8 cellular contexts compared by ENCODE assay signal in the genomic region with DNA sequence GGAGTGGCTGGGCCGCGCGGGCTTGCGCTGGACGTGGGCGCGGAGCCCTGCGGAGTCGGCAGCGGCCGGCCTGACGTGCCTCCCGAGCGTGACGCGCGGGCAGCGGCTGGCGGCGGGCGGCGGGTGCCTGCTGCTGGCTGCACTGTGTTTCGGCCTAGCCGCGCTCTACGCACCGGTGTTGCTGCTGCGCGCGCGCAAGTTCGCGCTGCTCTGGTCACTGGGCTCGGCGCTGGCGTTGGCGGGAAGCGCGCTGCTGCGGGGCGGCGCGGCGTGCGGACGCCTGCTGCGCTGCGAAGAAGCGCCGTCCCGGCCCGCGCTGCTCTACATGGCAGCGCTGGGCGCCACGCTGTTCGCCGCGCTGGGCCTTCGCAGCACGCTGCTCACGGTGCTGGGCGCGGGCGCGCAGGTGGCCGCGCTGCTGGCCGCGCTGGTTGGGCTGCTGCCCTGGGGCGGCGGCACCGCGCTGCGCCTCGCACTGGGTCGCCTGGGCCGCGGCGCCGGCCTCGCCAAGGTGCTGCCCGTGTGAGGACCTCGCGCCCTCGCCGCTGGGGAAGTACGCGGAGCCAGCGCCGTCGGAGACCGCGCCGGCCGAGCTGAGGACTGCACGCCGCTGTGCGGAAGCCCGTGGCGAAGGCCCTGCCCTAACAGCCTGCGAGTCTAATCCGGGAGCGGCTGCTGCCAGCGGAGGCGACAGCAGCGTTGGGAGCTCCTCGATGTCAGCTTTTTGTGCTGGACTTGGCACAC. TPM values are rescaled to one million over a fixed set of nuclear protein-coding genes. Genes with fewer than 3 reads are reported as not detected.
DNase-seq lines count a peak whose midpoint lies in the region; ATAC-seq, FAIRE-seq and TF ChIP-seq lines count a peak whose summit lies in the region.

No MANE protein-coding gene starts in this region.

- H3K9me3 ChIP-seq in IMR-90 (ENCODE audit: control insufficient read depth, insufficient read depth, low read length): no peaks in the 10 kb centered on the region

- ATAC-seq in GM21576 (IDR thresholded peaks at IDR 0.05; ENCODE audit: unreplicated experiment): peak; percentile 37
- ATAC-seq in IMR-90 (ENCODE audit: low read depth): peak; percentile 71
- ATAC-seq in activated T-helper 17 cell treated with anti-CD3 and anti-CD28 coated beads, Interleukin-2, amount 50 U/mL, for 72 hours (replicated peaks): peak; percentile 68
- ATAC-seq in stimulated activated naive CD8-positive, alpha-beta T cell treated with anti-CD3 and anti-CD28 coated beads, Interleukin-15, amount 100 ng/mL, for 72 hours: peak; percentile 88

- TF ChIP-seq POLR2A in IMR-90 (IDR thresholded peaks at IDR 0.05; ENCODE audit: low read depth, low read length): no peak

- dilution Hi-C loops in IMR-90 (cut with HindIII; ENCODE audit: low sequenced_read_pairs, unreplicated experiment): no loop called here

- peaks cover 15% of the 10 kb centered on the region; the same call in 1 of the 2 replicates for H3K9me1 ChIP-seq in IMR-90 (ENCODE audit: insufficient read depth, low read length)

- H2AFZ ChIP-seq in IMR-90 (replicated peaks; ENCODE audit: low read length, poor library complexity): peak overlapping the region; percentile 99

- TF ChIP-seq CTCF in IMR-90 (conservative IDR thresholded peaks at IDR 0.05; ENCODE audit: low read depth, low read length) (0 out of 2 replicates have a peak, but pooled peaks have one; percentile 17), fibroblast of pulmonary artery (IDR thresholded peaks at IDR 0.05; ENCODE audit: low read length, missing control alignments) (peak; percentile 18), nephron progenitor cell (IDR thresholded peaks at IDR 0.05) (no peak)

- H4K5ac ChIP-seq in IMR-90 (ENCODE audit: low read depth, low read length): peak overlapping the region; percentile 95; the same call in 1 of the 2 replicates

- peak overlapping the region; percentile 85 for H3K4me3 ChIP-seq in IMR-90 (ENCODE audit: insufficient read depth, low read depth, low read length)
- peak overlapping the region; percentile 74 for H3K4me3 ChIP-seq in fibroblast of pulmonary artery (replicated peaks; ENCODE audit: low read depth, low read length)

- TF ChIP-seq RAD21 in IMR-90 (IDR thresholded peaks at IDR 0.05; ENCODE audit: low read length): peak; percentile 39

- H3K14ac ChIP-seq in IMR-90 (replicated peaks; ENCODE audit: low read depth, low read length): peak overlapping the region; percentile 69

- FAIRE-seq in RCC 7860 (lab: Jason Lieb, UNC): no peak

- H3K9me3 Mint-ChIP-seq in activated T-helper 17 cell treated with anti-CD3 and anti-CD28 coated beads, Interleukin-2, amount 50 U/mL, for 72 hours: no peaks in the 10 kb centered on the region
- H3K9me3 Mint-ChIP-seq in nephron progenitor cell: no peaks in the 10 kb centered on the region
- no peaks in the 10 kb centered on the region for H3K9me3 Mint-ChIP-seq in stimulated activated naive CD8-positive, alpha-beta T cell treated with anti-CD3 and anti-CD28 coated beads, Interleukin-15, amount 100 ng/mL, for 72 hours

- no peak overlapping the region for H2BK20ac ChIP-seq in IMR-90 (ENCODE audit: low read depth, low read length)

- H2BK15ac ChIP-seq in IMR-90 (ENCODE audit: low read depth, low read length): no peak overlapping the region

- peak overlapping the region; percentile 93 for H2AK9ac ChIP-seq in IMR-90 (replicated peaks; ENCODE audit: low read depth, low read length, poor library complexity)

- peak overlapping the region; percentile 98 for H3K9ac ChIP-seq in IMR-90 (ENCODE audit: low read depth, low read length)

- peak overlapping the region; percentile 78 for H3K4ac ChIP-seq in IMR-90 (ENCODE audit: low read depth, low read length)

- intact Hi-C loops in IMR-90 (cut with micrococcal nuclease): loop anchor here (1.0 to 10.0 kb wide), 2 partner anchors 158 to 177 kb away; partner anchors contain the start of gene IWS1

- peak overlapping the region; percentile 84 for H3K18ac ChIP-seq in IMR-90 (ENCODE audit: low read depth, low read length)

- peak overlapping the region; percentile 99 for H3K4me2 ChIP-seq in IMR-90 (ENCODE audit: low read depth, low read length)

- peaks cover 14 to 50% of the 10 kb centered on the region in 2 experiments for H3K79me1 ChIP-seq in IMR-90 (ENCODE audit: low read depth in 1 of 2, low read length in 2 of 2)

- H3K36me3 ChIP-seq in IMR-90 (ENCODE audit: control insufficient read depth, insufficient read depth, low read length): peaks cover 13% of the 10 kb centered on the region

- CTCF ChIA-PET in IMR-90 (lab: Yijun Ruan, JAX): interaction anchor here (0.6 kb wide), 1 partner anchor 47 kb away, joined by 3 read pairs; no protein-coding TSS in a partner anchor

- POLR2A ChIA-PET in IMR-90 (lab: Charles Lee; ENCODE audit: unreplicated experiment): interaction anchor here (0.6 kb wide), 1 partner anchor 153 kb away, joined by 6 read pairs; no protein-coding TSS in a partner anchor

- no peak overlapping the region for H2BK120ac ChIP-seq in IMR-90 (ENCODE audit: low read depth, low read length)

- in situ Hi-C loops in IMR-90 (cut with MboI; ENCODE audit: low sequenced_read_pairs): no loop called here

- peaks cover 47% of the 10 kb centered on the region for H3K36me3 Mint-ChIP-seq in activated T-helper 17 cell treated with anti-CD3 and anti-CD28 coated beads, Interleukin-2, amount 50 U/mL, for 72 hours (ENCODE audit: low read depth)
- H3K36me3 Mint-ChIP-seq in nephron progenitor cell (ENCODE audit: low read depth): peaks cover 46% of the 10 kb centered on the region

- peak overlapping the region; percentile 88 for H3K23ac ChIP-seq in IMR-90 (ENCODE audit: low read depth, low read length)

- peak; percentile 49 for DNase-seq in DMS79 treated with DMSO at 0.1 percent for 48 hours (lab: John Stamatoyannopoulos, UW)
- DNase-seq in IMR-90: peak; percentile 66
- DNase-seq in RCC 7860 (ENCODE audit: low spot score): peak; percentile 57
- DNase-seq in fibroblast of pulmonary artery (ENCODE audit: low read depth): peak; percentile 77
- peak; percentile 78 for DNase-seq in nephron progenitor cell
- peak; percentile 84 to 89 for DNase-seq in stimulated activated naive CD8-positive, alpha-beta T cell treated with anti-CD3 and anti-CD28 coated beads, Interleukin-15, amount 100 ng/mL, for 72 hours

- H4K20me1 ChIP-seq in IMR-90 (ENCODE audit: insufficient read depth, low read length): peaks cover 11% of the 10 kb centered on the region; the same call in 1 of the 2 replicates

- H2BK5ac ChIP-seq in IMR-90 (ENCODE audit: low read depth, low read length, poor library complexity, severe bottlenecking): peak overlapping the region; percentile 85

- peak overlapping the region; percentile 80 for H3K27ac ChIP-seq in IMR-90 (ENCODE audit: insufficient read depth, low read length)

- H3K27me3 Mint-ChIP-seq in activated T-helper 17 cell treated with anti-CD3 and anti-CD28 coated beads, Interleukin-2, amount 50 U/mL, for 72 hours: no peaks in the 10 kb centered on the region
- H3K27me3 Mint-ChIP-seq in nephron progenitor cell (ENCODE audit: low read depth, poor library complexity): peaks cover 7% of the 10 kb centered on the region
- peaks cover 4% of the 10 kb centered on the region for H3K27me3 Mint-ChIP-seq in stimulated activated naive CD8-positive, alpha-beta T cell treated with anti-CD3 and anti-CD28 coated beads, Interleukin-15, amount 100 ng/mL, for 72 hours

- peak overlapping the region; percentile 91 for H3K4me3 Mint-ChIP-seq in activated T-helper 17 cell treated with anti-CD3 and anti-CD28 coated beads, Interleukin-2, amount 50 U/mL, for 72 hours
- peak overlapping the region; percentile 90 for H3K4me3 Mint-ChIP-seq in nephron progenitor cell
- H3K4me3 Mint-ChIP-seq in stimulated activated naive CD8-positive, alpha-beta T cell treated with anti-CD3 and anti-CD28 coated beads, Interleukin-15, amount 100 ng/mL, for 72 hours: peak overlapping the region; percentile 92 to 95

- no peaks in the 10 kb centered on the region for H3K27me3 ChIP-seq in IMR-90 (ENCODE audit: control insufficient read depth, insufficient read depth, low read length)

- H3K4me1 Mint-ChIP-seq in activated T-helper 17 cell treated with anti-CD3 and anti-CD28 coated beads, Interleukin-2, amount 50 U/mL, for 72 hours: peaks cover 12% of the 10 kb centered on the region
- H3K4me1 Mint-ChIP-seq in nephron progenitor cell: peaks cover 43% of the 10 kb centered on the region
- peaks cover 44% of the 10 kb centered on the region for H3K4me1 Mint-ChIP-seq in stimulated activated naive CD8-positive, alpha-beta T cell treated with anti-CD3 and anti-CD28 coated beads, Interleukin-15, amount 100 ng/mL, for 72 hours

- peak overlapping the region; percentile 76; the same call in 1 of the 2 replicates for H3K56ac ChIP-seq in IMR-90 (ENCODE audit: extremely low read depth, insufficient read depth, low read length)

- peak overlapping the region; percentile 50; the same call in 1 of the 2 replicates for H4K91ac ChIP-seq in IMR-90 (ENCODE audit: insufficient read depth, low read depth, low read length)

- peak overlapping the region; percentile 37; the same call in 1 of the 2 replicates for H2AK5ac ChIP-seq in IMR-90 (ENCODE audit: low read depth, low read length)

- 1% methylated on average over 83 of the region's 108 CpGs; no CpG with 5 or more reads in 1 of the 2 experiments for WGBS in IMR-90 (ENCODE audit: extremely low coverage in 2 of 2, insufficient read length in 1 of 2), 2 experiments

- no TSS peak for BruUV-seq in IMR-90 (replicated peaks; lab: Mats Ljungman, UMichigan)

- H3K4me1 ChIP-seq in IMR-90 (ENCODE audit: control insufficient read depth, insufficient read depth, low read length): peaks cover 8% of the 10 kb centered on the region

- peak overlapping the region; percentile 95 for H3K27ac Mint-ChIP-seq in activated T-helper 17 cell treated with anti-CD3 and anti-CD28 coated beads, Interleukin-2, amount 50 U/mL, for 72 hours
- H3K27ac Mint-ChIP-seq in nephron progenitor cell: peak overlapping the region; percentile 20
- peak overlapping the region; percentile 88 to 99 for H3K27ac Mint-ChIP-seq in stimulated activated naive CD8-positive, alpha-beta T cell treated with anti-CD3 and anti-CD28 coated beads, Interleukin-15, amount 100 ng/mL, for 72 hours

- peak overlapping the region; percentile 25 to 53; a peak in 3 of 4 replicates for H4K8ac ChIP-seq in IMR-90 (ENCODE audit: low read depth in 2 of 2, low read length in 2 of 2)

RNA-seq across cellular contexts. Expression of gene SFT2D3, which starts 0.5 kb away (rescaled TPM):
- total RNA-seq in IMR-90 (2012; rRNA removed): 2.5 and 3.9 TPM in 2 replicates
- polyA plus RNA-seq in IMR-90 (2012; rRNA removed): 3.1 TPM in 2 replicates
- 1.4 and 1.8 TPM in 2 replicates for polyA plus RNA-seq in IMR-90 (2012; cell fraction: cytosol; rRNA removed)
- 1.3 TPM in 2 replicates for polyA plus RNA-seq in IMR-90 (2012; cell fraction: nucleus; rRNA removed; ENCODE audit: low replicate concordance)
- 1 to 10 TPM; 2.5 to 2.9 TPM for total RNA-seq in activated T-helper 17 cell treated with anti-CD3 and anti-CD28 coated beads, Interleukin-2, amount 50 U/mL, for 72 hours

RNA-seq across cellular contexts. Expression of gene LIMS2, which starts 26.5 kb away (rescaled TPM):
- total RNA-seq in IMR-90 (2012; rRNA removed): 1.1 and 1.3 TPM in 2 replicates
- polyA plus RNA-seq in IMR-90 (2012; rRNA removed): 17.8 and 18.8 TPM in 2 replicates
- polyA plus RNA-seq in IMR-90 (2012; cell fraction: cytosol; rRNA removed): 22.3 and 23.6 TPM in 2 replicates
- polyA plus RNA-seq in IMR-90 (2012; cell fraction: nucleus; rRNA removed; ENCODE audit: low replicate concordance): 69.0 and 120 TPM in 2 replicates
- total RNA-seq in activated T-helper 17 cell treated with anti-CD3 and anti-CD28 coated beads, Interleukin-2, amount 50 U/mL, for 72 hours: 1 to 10 TPM; 2.4 to 4.8 TPM

RNA-seq across cellular contexts. Expression of gene GPR17, which starts 55.9 kb away (rescaled TPM):
- not detected in 2 replicates for total RNA-seq in IMR-90 (2012; rRNA removed)
- polyA plus RNA-seq in IMR-90 (2012; rRNA removed): not detected in 2 replicates
- polyA plus RNA-seq in IMR-90 (2012; cell fraction: cytosol; rRNA removed): not detected in 2 replicates
- polyA plus RNA-seq in IMR-90 (2012; cell fraction: nucleus; rRNA removed; ENCODE audit: low replicate concordance): 0.04 TPM in 1 of 2 replicates, not detected in the other
- not detected for total RNA-seq in activated T-helper 17 cell treated with anti-CD3 and anti-CD28 coated beads, Interleukin-2, amount 50 U/mL, for 72 hours

Comparison
In these comparisons a context has a peak if more than half of its experiments do, and no peak if none do; other contexts are left out.
1. Peak in every context shown above with its lines: DNase-seq, ATAC-seq, H3K4me3 ChIP-seq and H3K27ac ChIP-seq.
2. ATAC-seq: peak in every context shown above with its lines; median percentile 88 in stimulated activated naive CD8-positive, alpha-beta T cell treated with anti-CD3 and anti-CD28 coated beads, Interleukin-15, amount 100 ng/mL, for 72 hours; 71 in IMR-90; 68 in activated T-helper 17 cell treated with anti-CD3 and anti-CD28 coated beads, Interleukin-2, amount 50 U/mL, for 72 hours; 37 in GM21576.
3. H3K27ac Mint-ChIP-seq: peak in every context shown above with its lines; median percentile 95 in activated T-helper 17 cell treated with anti-CD3 and anti-CD28 coated beads, Interleukin-2, amount 50 U/mL, for 72 hours; 94 in stimulated activated naive CD8-positive, alpha-beta T cell treated with anti-CD3 and anti-CD28 coated beads, Interleukin-15, amount 100 ng/mL, for 72 hours; 20 in nephron progenitor cell.